In genomic region chr13:80668452-80668851, GRCh38 we compare ENCODE assay signal across 20 cellular contexts.
"Had no signal": no experiment of that assay in that cellular context is flagged by ENCODE, and none has a peak within 500 bp of the region (broad histone marks: within the 10 kb centered on the region; RNA-seq: fewer than 3 reads in every experiment).

No MANE protein-coding gene starts in this region.

- H3K9me3 ChIP-seq: prostate gland, upper lobe of left lung had no signal

- H3K4me1 ChIP-seq: esophagus muscularis mucosa, lower lobe of right lung, prostate gland, right atrium auricular region, tibial nerve, upper lobe of left lung had no signal

- H3K27ac ChIP-seq: esophagus muscularis mucosa, lower lobe of right lung, prostate gland, right atrium auricular region, thoracic aorta, tibial nerve, upper lobe of left lung had no signal

- H3K4me3 ChIP-seq: coronary artery, esophagus muscularis mucosa, lower lobe of right lung, prostate gland, right atrium auricular region, thoracic aorta, tibial nerve, upper lobe of left lung had no signal

- H3K27me3 ChIP-seq: esophagus muscularis mucosa, right atrium auricular region, tibial nerve, upper lobe of left lung had no signal

- H3K36me3 ChIP-seq: esophagus muscularis mucosa, lower lobe of right lung, prostate gland, right atrium auricular region, thoracic aorta, tibial nerve, upper lobe of left lung had no signal

- DNase-seq: dermis blood vessel endothelial cell; effector memory CD4-positive, alpha-beta T cell; hypothalamus; immature natural killer cell; islet precursor cell; kidney glomerular epithelial cell; left colon; left ventricle myocardium superior; lower lobe of right lung; natural killer cell; stimulated activated CD4-positive, alpha-beta T cell treated with anti-CD3 and anti-CD28 coated beads, Interleukin-2, amount 100 ng/mL, for 24 hours; stimulated activated CD4-positive, alpha-beta T cell treated with anti-CD3 and anti-CD28 coated beads, Interleukin-4, amount 100 ng/mL, for 24 hours; stimulated activated naive CD8-positive, alpha-beta T cell treated with anti-CD3 and anti-CD28 coated beads, Interleukin-15, Interleukin-2, amounts not matched to agents 100 U/mL and 50 U/mL, for 24 hours; upper lobe of left lung had no signal
